ENCODE assay signal across 1 cellular context in genomic region chr17:39450847-39451581, GRCh38.
A peak's percentile ranks its signal among the peaks of the same experiment; 100 is the strongest.
TF ChIP-seq lines count a peak whose summit lies in the region.

Gene MED1, minus strand, starts transcription at chr17:39451263. Its CDS starts 201 bp downstream, at chr17:39451062.

TF ChIP-seq in HEK293, 187 proteins besides CTCF, POLR2A, EP300 and RAD21 (continued from another document and continues in another):
- TF ChIP-seq HIC1 (tag by site-specific recombination; IDR thresholded peaks at IDR 0.05), result no peak
- TF ChIP-seq ZNF48 (tag by site-specific recombination; IDR thresholded peaks at IDR 0.05), result no peak
- TF ChIP-seq ZNF501 (tag by site-specific recombination; IDR thresholded peaks at IDR 0.05), result no peak
- TF ChIP-seq ZNF140 (tag by site-specific recombination; IDR thresholded peaks at IDR 0.05), result no peak
- no peak for TF ChIP-seq OVOL3 (tag by site-specific recombination; IDR thresholded peaks at IDR 0.05)
- no peak for TF ChIP-seq ZNF280C (tag by site-specific recombination; IDR thresholded peaks at IDR 0.05)
- 0 out of 2 replicates have a peak, but pooled peaks have one; percentile 56 for TF ChIP-seq BCL11A (tag by site-specific recombination; IDR thresholded peaks at IDR 0.05; ENCODE audit: low read depth)
- no peak for TF ChIP-seq ZNF776 (tag by site-specific recombination; IDR thresholded peaks at IDR 0.05; ENCODE audit: borderline replicate concordance)
- TF ChIP-seq ZFP3 (tag by site-specific recombination; IDR thresholded peaks at IDR 0.05; ENCODE audit: low read depth), result no peak
- no peak for TF ChIP-seq ZNF114 (tag by site-specific recombination; IDR thresholded peaks at IDR 0.05)
- no peak for TF ChIP-seq MYNN (tag by site-specific recombination; IDR thresholded peaks at IDR 0.05; ENCODE audit: borderline replicate concordance)
- no peak for TF ChIP-seq TSHZ1 (tag by site-specific recombination; IDR thresholded peaks at IDR 0.05; ENCODE audit: borderline replicate concordance)
- no peak for TF ChIP-seq ZNF701 (tag by site-specific recombination; IDR thresholded peaks at IDR 0.05)
- TF ChIP-seq PRDM2 (tag by site-specific recombination; IDR thresholded peaks at IDR 0.05; ENCODE audit: borderline replicate concordance), result no peak
- TF ChIP-seq YY2 (tag by site-specific recombination; IDR thresholded peaks at IDR 0.05), result peak; percentile 89
- TF ChIP-seq ZNF146 (tag by site-specific recombination; IDR thresholded peaks at IDR 0.05), result no peak
- TF ChIP-seq ZNF549 (tag by site-specific recombination; IDR thresholded peaks at IDR 0.05), result no peak
- no peak for TF ChIP-seq WT1 (tag by site-specific recombination; IDR thresholded peaks at IDR 0.05)
- no peak for TF ChIP-seq ZNF324 (tag by site-specific recombination; IDR thresholded peaks at IDR 0.05)
- 0 out of 2 replicates have a peak, but pooled peaks have one; percentile 14 for TF ChIP-seq ZBTB8A (tag by site-specific recombination; IDR thresholded peaks at IDR 0.05)
- TF ChIP-seq ZNF704 (tag by site-specific recombination; IDR thresholded peaks at IDR 0.05), result peak; percentile 88
- no peak for TF ChIP-seq ZNF664 (tag by site-specific recombination; IDR thresholded peaks at IDR 0.05)
- TF ChIP-seq ZNF394 (tag by site-specific recombination; IDR thresholded peaks at IDR 0.05; ENCODE audit: borderline replicate concordance), result no peak
- no peak for TF ChIP-seq ZNF747 (tag by site-specific recombination; IDR thresholded peaks at IDR 0.05)
- no peak for TF ChIP-seq ZNF670 (tag by site-specific recombination; IDR thresholded peaks at IDR 0.05; ENCODE audit: low read depth)
- no peak for TF ChIP-seq GLI2 (tag by site-specific recombination; IDR thresholded peaks at IDR 0.05; ENCODE audit: borderline replicate concordance, low read depth)
- 0 out of 2 replicates have a peak, but pooled peaks have one; percentile 11 for TF ChIP-seq ZNF629 (tag by site-specific recombination; IDR thresholded peaks at IDR 0.05)
- TF ChIP-seq ZNF571 (tag by site-specific recombination; IDR thresholded peaks at IDR 0.05), result no peak
- TF ChIP-seq ZNF610 (tag by site-specific recombination; IDR thresholded peaks at IDR 0.05; ENCODE audit: borderline replicate concordance), result no peak
- no peak for TF ChIP-seq ZNF148 (tag by site-specific recombination; IDR thresholded peaks at IDR 0.05; ENCODE audit: borderline replicate concordance)
- no peak for TF ChIP-seq PRDM6 (tag by site-specific recombination; IDR thresholded peaks at IDR 0.05)
- no peak for TF ChIP-seq ZNF214 (tag by site-specific recombination; IDR thresholded peaks at IDR 0.05; ENCODE audit: borderline replicate concordance)
- no peak for TF ChIP-seq ZNF221 (tag by site-specific recombination; IDR thresholded peaks at IDR 0.05; ENCODE audit: borderline replicate concordance)
- TF ChIP-seq FEZF1 (tag by site-specific recombination; IDR thresholded peaks at IDR 0.05), result no peak
- no peak; the same call in 1 of the 2 replicates for TF ChIP-seq ZBTB48 (tag by site-specific recombination; IDR thresholded peaks at IDR 0.05)
- TF ChIP-seq ZNF404 (tag by site-specific recombination; IDR thresholded peaks at IDR 0.05), result no peak
- TF ChIP-seq ZNF529 (tag by site-specific recombination; IDR thresholded peaks at IDR 0.05; ENCODE audit: insufficient replicate concordance), result no peak
- no peak for TF ChIP-seq MZF1 (tag by site-specific recombination; IDR thresholded peaks at IDR 0.05; ENCODE audit: borderline replicate concordance)
- TF ChIP-seq ZFHX2 (tag by site-specific recombination; conservative IDR thresholded peaks at IDR 0.05), result peak; percentile 37
